ENCODE assay signal across 17 cellular contexts in genomic region chr3:31592764-31593163, GRCh38.
DNase-seq lines count a peak whose midpoint lies in the region; ATAC-seq and TF ChIP-seq lines count a peak whose summit lies in the region.
"Had no signal": no experiment of that assay in that cellular context is flagged by ENCODE, and none has a peak within 500 bp of the region (broad histone marks: within the 10 kb centered on the region; RNA-seq: fewer than 3 reads in every experiment).

No MANE protein-coding gene starts in this region.

- H3K27me3 ChIP-seq in CD4-positive, alpha-beta T cell (ENCODE audit: control insufficient read depth, insufficient read depth, low read length): no peaks in the 10 kb centered on the region

- H3K27me3 Mint-ChIP-seq in activated CD8-positive, alpha-beta memory T cell treated with anti-CD3 and anti-CD28 coated beads, Interleukin-2, amount 10 ng/mL, durations not matched to agents 7 days and 5 days: no peaks in the 10 kb centered on the region
- H3K27me3 Mint-ChIP-seq in CD4-positive, alpha-beta T cell: no peaks in the 10 kb centered on the region
- H3K27me3 Mint-ChIP-seq in activated T-helper 2 cell treated with anti-CD3 and anti-CD28 coated beads, Interferon-gamma antibody, Interleukin-2, Interleukin-4, amounts not matched to agents 10 μg/mL and 5 μg/mL and 100 μg/mL, durations not matched to agents 14 hours and 24 hours and 36 hours (ENCODE audit: low read depth): no peaks in the 10 kb centered on the region

- no peak for ATAC-seq in activated CD8-positive, alpha-beta memory T cell treated with anti-CD3 and anti-CD28 coated beads, Interleukin-2, amount 10 ng/mL, durations not matched to agents 7 days and 5 days
- no peak for ATAC-seq in CD4-positive, alpha-beta T cell (ENCODE audit: poor library complexity)
- peak; percentile 92 for ATAC-seq in left colon

- intact Hi-C loops in CD4-positive, alpha-beta T cell (cut with DNase I, micrococcal nuclease): no loop called here
- intact Hi-C loops in left colon (cut with DNase I, micrococcal nuclease): no loop called here
- intact Hi-C loops in activated T-helper 2 cell treated with anti-CD3 and anti-CD28 coated beads, Interferon-gamma antibody, Interleukin-2, Interleukin-4, amounts not matched to agents 10 μg/mL and 5 μg/mL and 100 μg/mL, durations not matched to agents 14 hours and 24 hours and 36 hours (cut with micrococcal nuclease): no loop called here

- no peak for DNase-seq in activated CD8-positive, alpha-beta memory T cell treated with anti-CD3 and anti-CD28 coated beads, Interleukin-2, amount 10 ng/mL, durations not matched to agents 7 days and 5 days
- DNase-seq in activated CD8-positive, alpha-beta memory T cell treated with anti-CD3 and anti-CD28 coated beads for 24 hours: no peak
- no peak for DNase-seq in CD4-positive, alpha-beta T cell
- DNase-seq in HuH-7 (ENCODE audit: low spot score) (peak; percentile 48), left colon (no peak), NK-92 (lab: John Stamatoyannopoulos, UW; ENCODE audit: unreplicated experiment) (no peak)
- no peak for DNase-seq in activated T-helper 2 cell treated with anti-CD3 and anti-CD28 coated beads, Interferon-gamma antibody, Interleukin-2, Interleukin-4, amounts not matched to agents 10 μg/mL and 5 μg/mL and 100 μg/mL, durations not matched to agents 14 hours and 24 hours and 36 hours (ENCODE audit: low spot score)
- DNase-seq: EL, HFFc6, IMR-90, Kasumi-1, MM.1S, NCI-H1092 treated with DMSO at 0.1 percent for 48 hours, NCI-H2081 treated with DMSO at 0.1 percent for 48 hours, NCI-H82, PC-9 had no signal

- no peak for TF ChIP-seq CTCF in CD4-positive, alpha-beta T cell (IDR thresholded peaks at IDR 0.05)

- H3K4me1 Mint-ChIP-seq in activated CD8-positive, alpha-beta memory T cell treated with anti-CD3 and anti-CD28 coated beads, Interleukin-2, amount 10 ng/mL, durations not matched to agents 7 days and 5 days: peaks cover 33% of the 10 kb centered on the region
- H3K4me1 Mint-ChIP-seq in CD4-positive, alpha-beta T cell (ENCODE audit: low read depth): peaks cover 75% of the 10 kb centered on the region
- H3K4me1 Mint-ChIP-seq in activated T-helper 2 cell treated with anti-CD3 and anti-CD28 coated beads, Interferon-gamma antibody, Interleukin-2, Interleukin-4, amounts not matched to agents 10 μg/mL and 5 μg/mL and 100 μg/mL, durations not matched to agents 14 hours and 24 hours and 36 hours (ENCODE audit: low read depth): peaks cover 37% of the 10 kb centered on the region

- H3K9me3 Mint-ChIP-seq in activated CD8-positive, alpha-beta memory T cell treated with anti-CD3 and anti-CD28 coated beads, Interleukin-2, amount 10 ng/mL, durations not matched to agents 7 days and 5 days (ENCODE audit: low read depth): peaks cover 19% of the 10 kb centered on the region
- peaks cover 28% of the 10 kb centered on the region for H3K9me3 Mint-ChIP-seq in CD4-positive, alpha-beta T cell
- H3K9me3 Mint-ChIP-seq in activated T-helper 2 cell treated with anti-CD3 and anti-CD28 coated beads, Interferon-gamma antibody, Interleukin-2, Interleukin-4, amounts not matched to agents 10 μg/mL and 5 μg/mL and 100 μg/mL, durations not matched to agents 14 hours and 24 hours and 36 hours: peaks cover 56% of the 10 kb centered on the region

- H3K4me3 Mint-ChIP-seq in activated CD8-positive, alpha-beta memory T cell treated with anti-CD3 and anti-CD28 coated beads, Interleukin-2, amount 10 ng/mL, durations not matched to agents 7 days and 5 days: no peak overlapping the region
- H3K4me3 Mint-ChIP-seq in CD4-positive, alpha-beta T cell: no peak overlapping the region
- no peak overlapping the region for H3K4me3 Mint-ChIP-seq in activated T-helper 2 cell treated with anti-CD3 and anti-CD28 coated beads, Interferon-gamma antibody, Interleukin-2, Interleukin-4, amounts not matched to agents 10 μg/mL and 5 μg/mL and 100 μg/mL, durations not matched to agents 14 hours and 24 hours and 36 hours (ENCODE audit: low read depth)
- H3K4me3 Mint-ChIP-seq: HFFc6 had no signal

- peaks cover 28% of the 10 kb centered on the region for H3K9me3 ChIP-seq in CD4-positive, alpha-beta T cell (ENCODE audit: control insufficient read depth, low read length)

- POLR2A ChIA-PET in CD4-positive, alpha-beta T cell (lab: Charles Lee): no interaction called here

- CTCF ChIA-PET in activated CD8-positive, alpha-beta memory T cell treated with anti-CD3 and anti-CD28 coated beads, Interleukin-2, amount 10 ng/mL, durations not matched to agents 7 days and 5 days (lab: Charles Lee): no interaction called here
- CTCF ChIA-PET in CD4-positive, alpha-beta T cell (lab: Charles Lee): no interaction called here

- H3K36me3 Mint-ChIP-seq in activated CD8-positive, alpha-beta memory T cell treated with anti-CD3 and anti-CD28 coated beads, Interleukin-2, amount 10 ng/mL, durations not matched to agents 7 days and 5 days: peaks cover 78% of the 10 kb centered on the region
- H3K36me3 Mint-ChIP-seq in CD4-positive, alpha-beta T cell (ENCODE audit: low read depth): peaks cover 92% of the 10 kb centered on the region
- H3K36me3 Mint-ChIP-seq in activated T-helper 2 cell treated with anti-CD3 and anti-CD28 coated beads, Interferon-gamma antibody, Interleukin-2, Interleukin-4, amounts not matched to agents 10 μg/mL and 5 μg/mL and 100 μg/mL, durations not matched to agents 14 hours and 24 hours and 36 hours (ENCODE audit: low read depth): peaks cover 89% of the 10 kb centered on the region

- peak overlapping the region; percentile 86 for H3K27ac Mint-ChIP-seq in activated CD8-positive, alpha-beta memory T cell treated with anti-CD3 and anti-CD28 coated beads, Interleukin-2, amount 10 ng/mL, durations not matched to agents 7 days and 5 days
- peak overlapping the region; percentile 9 for H3K27ac Mint-ChIP-seq in CD4-positive, alpha-beta T cell
- H3K27ac Mint-ChIP-seq in activated T-helper 2 cell treated with anti-CD3 and anti-CD28 coated beads, Interferon-gamma antibody, Interleukin-2, Interleukin-4, amounts not matched to agents 10 μg/mL and 5 μg/mL and 100 μg/mL, durations not matched to agents 14 hours and 24 hours and 36 hours: no peak overlapping the region
- H3K27ac Mint-ChIP-seq: HFFc6 had no signal

- no peak overlapping the region for H3K27ac ChIP-seq in CD4-positive, alpha-beta T cell (ENCODE audit: low read depth, low read length)
- H3K27ac ChIP-seq: C4-2B, PC-9 had no signal
